ENCODE assay signal across 8 cellular contexts in the genomic region with DNA sequence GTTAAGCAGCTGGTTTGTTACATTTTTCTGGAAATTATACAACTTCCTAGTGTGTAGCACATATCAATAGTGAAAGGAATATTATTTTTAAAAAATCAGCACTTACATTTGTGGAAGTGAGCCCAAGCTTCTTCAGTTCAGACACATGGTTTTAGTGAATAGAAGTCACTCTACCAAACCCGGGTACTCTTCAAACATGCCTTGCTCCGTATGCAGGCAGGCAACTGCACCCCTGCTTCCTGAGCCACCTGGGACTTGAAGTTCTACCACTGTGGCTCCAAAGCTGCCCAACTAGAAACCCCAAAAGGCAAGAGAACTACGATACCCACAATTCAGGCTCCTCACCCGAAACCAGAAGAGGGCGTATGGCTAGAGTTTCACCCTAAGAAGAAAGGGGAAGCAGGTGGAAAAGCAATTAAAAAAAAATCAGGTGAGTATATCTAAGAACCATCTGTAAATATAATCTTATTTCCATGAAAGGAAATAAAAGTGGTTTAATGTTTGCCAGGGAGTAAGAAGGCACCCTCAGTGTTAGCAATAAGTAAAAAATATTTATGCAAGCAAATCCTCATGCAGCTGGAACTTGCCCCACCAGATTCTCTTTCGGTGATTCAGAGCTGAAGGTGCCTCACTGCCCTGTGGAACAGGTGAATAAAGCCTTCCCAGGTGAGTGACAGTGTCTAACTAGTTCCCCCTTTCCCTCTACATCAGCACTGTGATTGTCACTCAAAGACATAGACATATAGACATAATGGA. TPM values are rescaled to one million over a fixed set of nuclear protein-coding genes. Genes with fewer than 3 reads are reported as not detected.
DNase-seq lines count a peak whose midpoint lies in the region; ATAC-seq and TF ChIP-seq lines count a peak whose summit lies in the region.

A gene with protein sequence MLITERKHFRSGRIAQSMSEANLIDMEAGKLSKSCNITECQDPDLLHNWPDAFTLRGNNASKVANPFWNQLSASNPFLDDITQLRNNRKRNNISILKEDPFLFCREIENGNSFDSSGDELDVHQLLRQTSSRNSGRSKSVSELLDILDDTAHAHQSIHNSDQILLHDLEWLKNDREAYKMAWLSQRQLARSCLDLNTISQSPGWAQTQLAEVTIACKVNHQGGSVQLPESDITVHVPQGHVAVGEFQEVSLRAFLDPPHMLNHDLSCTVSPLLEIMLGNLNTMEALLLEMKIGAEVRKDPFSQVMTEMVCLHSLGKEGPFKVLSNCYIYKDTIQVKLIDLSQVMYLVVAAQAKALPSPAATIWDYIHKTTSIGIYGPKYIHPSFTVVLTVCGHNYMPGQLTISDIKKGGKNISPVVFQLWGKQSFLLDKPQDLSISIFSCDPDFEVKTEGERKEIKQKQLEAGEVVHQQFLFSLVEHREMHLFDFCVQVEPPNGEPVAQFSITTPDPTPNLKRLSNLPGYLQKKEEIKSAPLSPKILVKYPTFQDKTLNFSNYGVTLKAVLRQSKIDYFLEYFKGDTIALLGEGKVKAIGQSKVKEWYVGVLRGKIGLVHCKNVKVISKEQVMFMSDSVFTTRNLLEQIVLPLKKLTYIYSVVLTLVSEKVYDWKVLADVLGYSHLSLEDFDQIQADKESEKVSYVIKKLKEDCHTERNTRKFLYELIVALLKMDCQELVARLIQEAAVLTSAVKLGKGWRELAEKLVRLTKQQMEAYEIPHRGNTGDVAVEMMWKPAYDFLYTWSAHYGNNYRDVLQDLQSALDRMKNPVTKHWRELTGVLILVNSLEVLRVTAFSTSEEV (minus strand): TSS at position 192 of the 756 bp plus-strand sequence. CDS start 55,522 bp downstream, outside the sequence.

- H3K4me3 Mint-ChIP-seq in effector memory CD8-positive, alpha-beta T cell = peak within 1 kb of the TSS in 1 of 2 donors; percentile 47

- H3K4me2 ChIP-seq in parathyroid adenoma (ENCODE audit: low read length) = no peak within 1 kb of the TSS

- no peaks in the 10 kb centered on the region for H3K4me1 ChIP-seq in parathyroid adenoma

- DNase-seq in CD1c-positive myeloid dendritic cell (ENCODE audit: extremely low spot score) = peak; percentile 54
- peak; percentile 61 for DNase-seq in NCI-H460 (ENCODE audit: extremely low read depth, low read depth)
- peak in 1 of 3 experiments; percentile 4 for DNase-seq in effector memory CD8-positive, alpha-beta T cell
- DNase-seq in substantia nigra (lab: John Stamatoyannopoulos, UW) = no peak
- DNase-seq in left ventricle myocardium superior = no peak

- H3K27ac ChIP-seq in parathyroid adenoma (no peak within 1 kb of the TSS), substantia nigra (ENCODE audit: low read depth, low read length, poor library complexity, severe bottlenecking) (no peak within 1 kb of the TSS)

- H3K36me3 Mint-ChIP-seq in effector memory CD8-positive, alpha-beta T cell (ENCODE audit: insufficient read depth) = peaks cover 3% of the 10 kb centered on the region

- H3K9ac ChIP-seq in parathyroid adenoma = no peak within 1 kb of the TSS

- peaks cover 0 to 9% of the 10 kb centered on the region in 2 donors for H3K4me1 Mint-ChIP-seq in effector memory CD8-positive, alpha-beta T cell (ENCODE audit: low read depth in 2 of 2)

- intact Hi-C loops in left ventricle myocardium superior (cut with micrococcal nuclease) = no loop called here

- H2AFZ ChIP-seq in parathyroid adenoma = peak within 1 kb of the TSS; percentile 47

- H3K27me3 ChIP-seq in parathyroid adenoma (ENCODE audit: control insufficient read depth, insufficient read depth, low read length) = no peaks in the 10 kb centered on the region

- no peaks in the 10 kb centered on the region for H3K27me3 Mint-ChIP-seq in effector memory CD8-positive, alpha-beta T cell

- peak; percentile 34 for TF ChIP-seq CTCF in parathyroid adenoma (IDR thresholded peaks at IDR 0.05)

- H3K36me3 ChIP-seq in parathyroid adenoma (ENCODE audit: control insufficient read depth, insufficient read depth, low read length) = no peaks in the 10 kb centered on the region

- no peak within 1 kb of the TSS for H3K4me3 ChIP-seq in parathyroid adenoma (ENCODE audit: low read depth, low read length)

- H3K9me3 Mint-ChIP-seq in effector memory CD8-positive, alpha-beta T cell = peaks cover 1 to 11% of the 10 kb centered on the region in 2 donors

- peak; percentile 32 for ATAC-seq in GM18520 (IDR thresholded peaks at IDR 0.05; ENCODE audit: unreplicated experiment)
- peak; percentile 44 for ATAC-seq in HG02973 (IDR thresholded peaks at IDR 0.05; ENCODE audit: unreplicated experiment)
- peak; percentile 86 for ATAC-seq in effector memory CD8-positive, alpha-beta T cell (replicated peaks)
- no peak for ATAC-seq in left ventricle myocardium superior

- H3K9me3 ChIP-seq in parathyroid adenoma (ENCODE audit: control insufficient read depth, low read length) = no peaks in the 10 kb centered on the region

- H3K79me2 ChIP-seq in parathyroid adenoma = no peaks in the 10 kb centered on the region

- H3K27ac Mint-ChIP-seq in effector memory CD8-positive, alpha-beta T cell = no peak within 1 kb of the TSS

RNA-seq across cellular contexts. Expression of the gene that starts here (rescaled TPM):
- total RNA-seq in NCI-H460 (2014; rRNA removed; shearing (Covaris generic)) = 6.4 and 9.4 TPM in 2 replicates
- polyA plus RNA-seq in NCI-H460 (2014; cell fraction: nucleus; rRNA removed) = 4.2 and 5.3 TPM in 2 replicates
- 0.05 TPM for total RNA-seq in left ventricle myocardium superior

Comparison
In these comparisons a context has a peak if more than half of its experiments do, and no peak if none do; other contexts are left out.
1. DNase-seq: peak in CD1c-positive myeloid dendritic cell (single experiment) and NCI-H460 (single experiment); none in substantia nigra (0 of 49) and left ventricle myocardium superior (single experiment).